Comparison of ENCODE assay signal across 21 cellular contexts in genomic region chr4:102143433-102143832, GRCh38.
DNase-seq lines count a peak whose midpoint lies in the region; ATAC-seq and TF ChIP-seq lines count a peak whose summit lies in the region.
"Had no signal": no experiment of that assay in that cellular context is flagged by ENCODE, and none has a peak within 500 bp of the region (broad histone marks: within the 10 kb centered on the region; RNA-seq: fewer than 3 reads in every experiment).

No MANE protein-coding gene starts in this region.

- H3K9ac ChIP-seq in SK-N-MC (ENCODE audit: insufficient read length): no peak overlapping the region
- H3K9ac ChIP-seq: BLaER1, KMS-11 had no signal

- H3K9me3 ChIP-seq in BE2C: no peaks in the 10 kb centered on the region
- no peaks in the 10 kb centered on the region for H3K9me3 ChIP-seq in SK-N-MC (ENCODE audit: low read depth, low read length)
- H3K9me3 ChIP-seq: BLaER1, SJSA1 had no signal

- TF ChIP-seq CTCF in BE2C (IDR thresholded peaks at IDR 0.05; ENCODE audit: low read depth, low read length) (no peak), fibroblast of the aortic adventitia (IDR thresholded peaks at IDR 0.05; ENCODE audit: insufficient read depth, low read length) (no peak), foreskin fibroblast (IDR thresholded peaks at IDR 0.05; ENCODE audit: low read depth, low read length) (no peak)

- ATAC-seq in HG02840 (IDR thresholded peaks at IDR 0.05; ENCODE audit: low FRiP score, unreplicated experiment): no peak
- ATAC-seq: HCT116, Right ventricle myocardium inferior had no signal

- H3K36me3 ChIP-seq in BE2C (no peaks in the 10 kb centered on the region), SK-N-MC (ENCODE audit: insufficient read depth, low read length) (no peaks in the 10 kb centered on the region)
- H3K36me3 ChIP-seq: BLaER1, SJSA1 had no signal

- peaks cover 8% of the 10 kb centered on the region for H3K4me1 ChIP-seq in BE2C

- H3K27me3 ChIP-seq in BE2C: no peaks in the 10 kb centered on the region
- H3K27me3 ChIP-seq: BLaER1, SJSA1 had no signal

- H3K4me3 ChIP-seq in BE2C (ENCODE audit: low read depth, low read length) (no peak overlapping the region), SK-N-MC (no peak overlapping the region), fibroblast of the aortic adventitia (ENCODE audit: low read depth, low read length) (no peak overlapping the region), foreskin fibroblast (ENCODE audit: low read depth in 1 of 2, low read length in 2 of 2) (no peak overlapping the region)
- H3K4me3 ChIP-seq: BLaER1, SJSA1 had no signal

- H3K27ac ChIP-seq in SK-N-MC: no peak overlapping the region
- H3K27ac ChIP-seq: BLaER1, KMS-11, SJSA1 had no signal

- DNase-seq in BE2C: peak; percentile 41
- peak; percentile 6 for DNase-seq in DMS 273 treated with DMSO at 0.1 percent for 48 hours (lab: John Stamatoyannopoulos, UW)
- peak; percentile 12 for DNase-seq in SK-N-MC (ENCODE audit: low read depth, low spot score)
- peak; percentile 4 for DNase-seq in fibroblast of the aortic adventitia (ENCODE audit: low read depth)
- no peak for DNase-seq in activated T-cell treated with anti-CD3 and anti-CD28 coated beads, Interleukin-2, amount 50 U/mL, for 48 hours
- DNase-seq in foreskin fibroblast: no peak
- DNase-seq: CD4-positive, alpha-beta T cell; COR-L47; EL; GOT3; IMR-90; NCI-H1694; NCI-H2227 treated with DMSO at 0.1 percent for 48 hours; NCI-H510A; NCI-H748 treated with DMSO at 0.1 percent for 48 hours had no signal

Comparison
In these comparisons a context has a peak if more than half of its experiments do, and no peak if none do; other contexts are left out.
1. DNase-seq: peak in BE2C (single experiment), DMS 273 treated with DMSO at 0.1 percent for 48 hours (single experiment), SK-N-MC (single experiment) and fibroblast of the aortic adventitia (single experiment); none in activated T-cell treated with anti-CD3 and anti-CD28 coated beads, Interleukin-2, amount 50 U/mL, for 48 hours (0 of 2) and foreskin fibroblast (0 of 2).